Comparison of ENCODE assay signal across 26 cellular contexts in genomic region chr14:58092231-58092630, GRCh38.
"Had no signal": no experiment of that assay in that cellular context is flagged by ENCODE, and none has a peak within 500 bp of the region (broad histone marks: within the 10 kb centered on the region; RNA-seq: fewer than 3 reads in every experiment).

No MANE protein-coding gene starts in this region.

- H3K36me3 Mint-ChIP-seq: naive B cell had no signal

- FAIRE-seq: colon, islet of Langerhans, keratinocyte had no signal

- DNase-seq: dermis blood vessel endothelial cell; dorsolateral prefrontal cortex; effector CD4-positive, alpha-beta T cell; effector memory CD4-positive, alpha-beta T cell; erythroblast; esophagus squamous epithelium; foreskin fibroblast; foreskin melanocyte; gastrocnemius medialis; glutamatergic neuron; head of caudate nucleus; heart right ventricle; left cardiac atrium; left lung; left ventricle myocardium superior; lower lobe of right lung; mesenchymal stem cell; mucosa of descending colon; naive B cell had no signal

- H3K4me1 ChIP-seq: esophagus squamous epithelium, gastrocnemius medialis, left lung, lower lobe of right lung had no signal

- H3K36me3 ChIP-seq: esophagus squamous epithelium, gastrocnemius medialis, left lung, lower lobe of right lung had no signal

- H3K4me3 Mint-ChIP-seq: mesothelial cell of epicardium, naive B cell had no signal

- H3K27ac ChIP-seq: coronary artery, epithelial cell of prostate, esophagus squamous epithelium, gastrocnemius medialis, left lung, lower lobe of right lung had no signal

- H3K9me3 ChIP-seq: esophagus squamous epithelium, gastrocnemius medialis, left lung, lower lobe of right lung, mucosa of descending colon had no signal

- H3K9me3 Mint-ChIP-seq: naive B cell had no signal

- H3K4me1 Mint-ChIP-seq: mesothelial cell of epicardium, naive B cell had no signal

- H3K4me3 ChIP-seq: coronary artery, dorsolateral prefrontal cortex, esophagus squamous epithelium, gastrocnemius medialis, heart right ventricle, left lung, lower lobe of right lung, mucosa of descending colon had no signal

- H3K27me3 ChIP-seq: dorsolateral prefrontal cortex, esophagus squamous epithelium, gastrocnemius medialis, heart right ventricle had no signal

- H3K27ac Mint-ChIP-seq: mesothelial cell of epicardium, naive B cell had no signal

- ATAC-seq: esophagus mucosa, gastrocnemius medialis, heart right ventricle, left cardiac atrium, left lung, left ventricle myocardium superior, lower lobe of right lung, mucosa of descending colon had no signal
